Comparison of ENCODE assay signal across 8 cellular contexts in genomic region chr19:48391100-48392005, GRCh38. TPM values are rescaled to one million over a fixed set of nuclear protein-coding genes. Genes with fewer than 3 reads are reported as not detected.
DNase-seq lines count a peak whose midpoint lies in the region; ATAC-seq and TF ChIP-seq lines count a peak whose summit lies in the region.

TSS of gene KDELR1 (minus strand) at chr19:48391551. CDS start at chr19:48391358, 193 bp downstream.

- ATAC-seq in RWPE2 (ENCODE audit: low read depth): peak; percentile 58

- peak within 1 kb of the TSS; percentile 81 for H3K9ac ChIP-seq in HUES48 (ENCODE audit: low read depth, low read length)
- peak within 1 kb of the TSS; percentile 93 for H3K9ac ChIP-seq in neural progenitor cell

- peak within 1 kb of the TSS; percentile 89 for H3K4me2 ChIP-seq in neural progenitor cell

- H3K27ac Mint-ChIP-seq in neural progenitor cell: peak within 1 kb of the TSS; percentile 94

- H3K4me1 ChIP-seq in HUES48 (ENCODE audit: control insufficient read depth, insufficient read depth, low read length) (peaks cover 15% of the 10 kb centered on the region), RWPE2 (ENCODE audit: insufficient read depth, poor library complexity, severe bottlenecking) (no peaks in the 10 kb centered on the region), neural progenitor cell (peaks cover 18% of the 10 kb centered on the region), suprapubic skin (peaks cover 49% of the 10 kb centered on the region)

- peak within 1 kb of the TSS; percentile 92 for H3K4me3 Mint-ChIP-seq in neural progenitor cell

- H3K27me3 ChIP-seq in HUES48 (ENCODE audit: control insufficient read depth, insufficient read depth, low read length) (peaks cover 39% of the 10 kb centered on the region), RWPE2 (ENCODE audit: insufficient read depth, poor library complexity, severe bottlenecking) (peaks cover 8% of the 10 kb centered on the region), neural progenitor cell (peaks cover 43% of the 10 kb centered on the region), suprapubic skin (peaks cover 35% of the 10 kb centered on the region)

- H3K4me1 Mint-ChIP-seq in neural progenitor cell: peaks cover 28% of the 10 kb centered on the region

- H3K9me3 ChIP-seq in HUES48 (ENCODE audit: control insufficient read depth, insufficient read depth, low read length) (no peaks in the 10 kb centered on the region), RWPE2 (ENCODE audit: severe bottlenecking) (no peaks in the 10 kb centered on the region), neural progenitor cell (ENCODE audit: low read depth) (no peaks in the 10 kb centered on the region), suprapubic skin (no peaks in the 10 kb centered on the region)

- H2AFZ ChIP-seq in neural progenitor cell (replicated peaks): peak within 1 kb of the TSS; percentile 71

- peaks cover 9% of the 10 kb centered on the region for H4K20me1 ChIP-seq in neural progenitor cell (ENCODE audit: low read depth)

- TF ChIP-seq POLR2A in GM18951 (IDR thresholded peaks at IDR 0.05; ENCODE audit: extremely low read depth, insufficient read depth, insufficient read length) (peak; percentile 57), suprapubic skin (IDR thresholded peaks at IDR 0.05) (peak in 1 of 2 donors; percentile 42)

- H3K36me3 ChIP-seq in HUES48 (ENCODE audit: control insufficient read depth, insufficient read depth, low read length) (peaks cover 32% of the 10 kb centered on the region), RWPE2 (ENCODE audit: low read depth) (peaks cover 31% of the 10 kb centered on the region), neural progenitor cell (no peaks in the 10 kb centered on the region), suprapubic skin (peaks cover 31% of the 10 kb centered on the region)

- peak; percentile 38 to 41 for DNase-seq in AML-193 (lab: John Stamatoyannopoulos, UW)
- DNase-seq in RWPE2 (ENCODE audit: low spot score): no peak
- peak; percentile 53 to 70 (median 66) for DNase-seq in activated naive CD4-positive, alpha-beta T cell (lab: John Stamatoyannopoulos, UW)
- DNase-seq in foreskin melanocyte: peak; percentile 47
- peak; percentile 84 for DNase-seq in neural progenitor cell (ENCODE audit: low spot score)
- DNase-seq in suprapubic skin (ENCODE audit: low spot score in 2 of 2): peak; percentile 85 to 88

- H3K27me3 Mint-ChIP-seq in neural progenitor cell (ENCODE audit: insufficient read depth, low read depth): peaks cover 17% of the 10 kb centered on the region

- peaks cover 12% of the 10 kb centered on the region for H3F3A ChIP-seq in neural progenitor cell (ENCODE audit: low read depth)

- WGBS in suprapubic skin: 2% methylated on average over 25 of the region's 42 CpGs

- TF ChIP-seq CTCF in RWPE2 (IDR thresholded peaks at IDR 0.05; ENCODE audit: poor library complexity, severe bottlenecking) (peak; percentile 84), neural progenitor cell (IDR thresholded peaks at IDR 0.05) (peak; percentile 80), suprapubic skin (IDR thresholded peaks at IDR 0.05) (peak; percentile 63 to 94)

- in situ Hi-C loops in GM18951 (cut with MboI; ENCODE audit: low sequenced_read_pairs, unreplicated experiment): no loop called here

- H3K36me3 Mint-ChIP-seq in neural progenitor cell: peaks cover 6% of the 10 kb centered on the region

- peaks cover 23% of the 10 kb centered on the region for H3K79me2 ChIP-seq in neural progenitor cell (ENCODE audit: low read depth)

- H3K27ac ChIP-seq in HUES48 (ENCODE audit: low read depth, low read length) (peak within 1 kb of the TSS; percentile 76), RWPE2 (ENCODE audit: poor library complexity, severe bottlenecking) (peak within 1 kb of the TSS; percentile 81), neural progenitor cell (peak within 1 kb of the TSS; percentile 42), suprapubic skin (peak within 1 kb of the TSS; percentile 88)

- H3K9me3 Mint-ChIP-seq in neural progenitor cell: no peaks in the 10 kb centered on the region

- peak within 1 kb of the TSS; percentile 86 for H3K4me3 ChIP-seq in HUES48 (ENCODE audit: low read depth, low read length)
- peak within 1 kb of the TSS; percentile 67 for H3K4me3 ChIP-seq in RWPE2 (ENCODE audit: severe bottlenecking)
- H3K4me3 ChIP-seq in neural progenitor cell: peak within 1 kb of the TSS; percentile 96
- H3K4me3 ChIP-seq in suprapubic skin: peak within 1 kb of the TSS; percentile 79

- TF ChIP-seq EP300 in suprapubic skin (IDR thresholded peaks at IDR 0.05): no peak

RNA-seq across cellular contexts. Expression of gene KDELR1, which starts in this region (rescaled TPM):
- 106 and 161 TPM in 2 replicates for total RNA-seq in neural progenitor cell (ENCODE audit: low replicate concordance)
- total RNA-seq in suprapubic skin: 10 to 100 TPM; 77.3 to 94.1 (median 87.7) TPM
